In genomic region chr12:102167821-102168605, GRCh38 we compare ENCODE assay signal across 13 cellular contexts. TPM values are rescaled to one million over a fixed set of nuclear protein-coding genes. Genes with fewer than 3 reads are reported as not detected.
DNase-seq lines count a peak whose midpoint lies in the region; ATAC-seq and TF ChIP-seq lines count a peak whose summit lies in the region.
"Had no signal": no experiment of that assay in that cellular context is flagged by ENCODE, and none has a peak within 500 bp of the region (broad histone marks: within the 10 kb centered on the region; RNA-seq: fewer than 3 reads in every experiment).

No MANE protein-coding gene starts in this region.

- H3K4me3 Mint-ChIP-seq in activated naive CD8-positive, alpha-beta T cell treated with anti-CD3 and anti-CD28 coated beads for 36 hours, result no peak overlapping the region
- H3K4me3 Mint-ChIP-seq: memory B cell had no signal

- H3K27ac Mint-ChIP-seq in activated naive CD8-positive, alpha-beta T cell treated with anti-CD3 and anti-CD28 coated beads for 36 hours, result peak overlapping the region; percentile 53
- H3K27ac Mint-ChIP-seq: memory B cell had no signal

- H3K27me3 ChIP-seq in tibial nerve, result no peaks in the 10 kb centered on the region
- H3K27me3 ChIP-seq: suprapubic skin had no signal

- no peak overlapping the region for H3K27ac ChIP-seq in tibial nerve
- H3K27ac ChIP-seq: suprapubic skin had no signal

- peak; percentile 70 for ATAC-seq in GM18909 (IDR thresholded peaks at IDR 0.05; ENCODE audit: poor library complexity, unreplicated experiment)
- ATAC-seq in HG03039 (IDR thresholded peaks at IDR 0.05; ENCODE audit: unreplicated experiment), result peak; percentile 70
- ATAC-seq in GM19328 (IDR thresholded peaks at IDR 0.05; ENCODE audit: unreplicated experiment), result no peak

- H3K4me1 ChIP-seq in tibial nerve, result peaks cover 0 to 11% (median 0%) of the 10 kb centered on the region in 4 donors
- H3K4me1 ChIP-seq: suprapubic skin had no signal

- H3K4me3 ChIP-seq in tibial nerve, result no peak overlapping the region
- H3K4me3 ChIP-seq: suprapubic skin had no signal

- no peaks in the 10 kb centered on the region for H3K36me3 ChIP-seq in tibial nerve
- H3K36me3 ChIP-seq: suprapubic skin had no signal

- H3K9me3 Mint-ChIP-seq in activated naive CD8-positive, alpha-beta T cell treated with anti-CD3 and anti-CD28 coated beads for 36 hours, result peaks cover 2% of the 10 kb centered on the region
- H3K9me3 Mint-ChIP-seq: memory B cell had no signal

- TF ChIP-seq CTCF in tibial nerve (IDR thresholded peaks at IDR 0.05), result no peak

- peaks cover 15% of the 10 kb centered on the region for H3K36me3 Mint-ChIP-seq in activated naive CD8-positive, alpha-beta T cell treated with anti-CD3 and anti-CD28 coated beads for 36 hours
- H3K36me3 Mint-ChIP-seq: memory B cell had no signal

- TF ChIP-seq POLR2A in tibial nerve (IDR thresholded peaks at IDR 0.05), result no peak

- peaks cover 11% of the 10 kb centered on the region for H3K4me1 Mint-ChIP-seq in activated naive CD8-positive, alpha-beta T cell treated with anti-CD3 and anti-CD28 coated beads for 36 hours
- H3K4me1 Mint-ChIP-seq: memory B cell had no signal

- no peaks in the 10 kb centered on the region for H3K9me3 ChIP-seq in tibial nerve
- H3K9me3 ChIP-seq: suprapubic skin had no signal

- H3K27me3 Mint-ChIP-seq in activated naive CD8-positive, alpha-beta T cell treated with anti-CD3 and anti-CD28 coated beads for 36 hours, result no peaks in the 10 kb centered on the region
- H3K27me3 Mint-ChIP-seq: memory B cell had no signal

- TF ChIP-seq EP300 in tibial nerve (IDR thresholded peaks at IDR 0.05), result no peak

- peak; percentile 7 for DNase-seq in CD1c-positive myeloid dendritic cell (ENCODE audit: extremely low spot score)
- no peak for DNase-seq in activated naive CD8-positive, alpha-beta T cell treated with anti-CD3 and anti-CD28 coated beads for 36 hours
- DNase-seq in EL, result no peak
- DNase-seq in tibial nerve (ENCODE audit: low spot score in 2 of 2), result no peak
- DNase-seq in C1 segment of cervical spinal cord (lab: John Stamatoyannopoulos, UW), result no peak
- DNase-seq: amygdala, COR-L47, NCI-H524 treated with DMSO at 0.1 percent for 48 hours had no signal

RNA-seq across cellular contexts. Expression of gene PMCH, which starts 29.6 kb away (rescaled TPM):
- under 1 TPM in 1 of 2 experiments, not detected in 1; 0.68 TPM for total RNA-seq in activated naive CD8-positive, alpha-beta T cell treated with anti-CD3 and anti-CD28 coated beads for 36 hours
- not detected for total RNA-seq in tibial nerve
- total RNA-seq: suprapubic skin had no signal

RNA-seq across cellular contexts. Expression of gene PARPBP, which starts 48.0 kb away (rescaled TPM):
- total RNA-seq in activated naive CD8-positive, alpha-beta T cell treated with anti-CD3 and anti-CD28 coated beads for 36 hours, result 10 to 100 TPM; 23.8 to 26.3 TPM
- 1 to 10 TPM in 1 of 4 donors, under 1 TPM in 3; 0.63 to 2.4 (median 0.83) TPM for total RNA-seq in tibial nerve

RNA-seq across cellular contexts. Expression of gene NUP37, which starts 48.1 kb away (rescaled TPM):
- 100 to 1,000 TPM; 107 to 117 TPM for total RNA-seq in activated naive CD8-positive, alpha-beta T cell treated with anti-CD3 and anti-CD28 coated beads for 36 hours
- 10 to 100 TPM; 10.8 to 19.9 (median 15.2) TPM for total RNA-seq in tibial nerve

Comparison
In these comparisons a context has a peak if more than half of its experiments do, and no peak if none do; other contexts are left out.
1. RNA of gene PARPBP, which starts 48.0 kb away (total RNA-seq): 23.8 to 26.3 TPM in activated naive CD8-positive, alpha-beta T cell treated with anti-CD3 and anti-CD28 coated beads for 36 hours; 0.63 to 2.4 TPM in tibial nerve; every median in the first group is over 4 times any median in the second.
2. RNA of gene NUP37, which starts 48.1 kb away (total RNA-seq): 107 to 117 TPM in activated naive CD8-positive, alpha-beta T cell treated with anti-CD3 and anti-CD28 coated beads for 36 hours; 10.8 to 19.9 TPM in tibial nerve; every median in the first group is over 4 times any median in the second.